ENCODE assay signal across 21 cellular contexts in the genomic region with DNA sequence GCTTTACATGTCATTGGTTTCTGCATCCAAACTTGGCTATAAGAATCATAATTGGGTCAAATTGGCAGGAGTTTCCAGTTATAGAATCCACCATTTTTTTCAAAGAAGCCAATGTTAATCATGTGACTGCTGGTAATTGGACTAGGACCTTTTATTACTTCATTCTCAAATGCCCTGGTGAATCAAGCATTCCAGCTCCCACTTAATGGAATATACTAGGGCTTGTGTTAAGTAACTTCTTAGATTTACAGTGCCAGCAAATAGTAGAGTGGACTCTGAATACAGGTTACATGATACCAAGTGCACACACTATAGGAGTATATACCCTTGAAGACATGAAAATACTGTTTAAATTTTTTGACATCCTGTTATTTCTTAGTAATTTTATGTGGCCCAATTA.
"Had no signal": no experiment of that assay in that cellular context is flagged by ENCODE, and none has a peak within 500 bp of the region (broad histone marks: within the 10 kb centered on the region; RNA-seq: fewer than 3 reads in every experiment).

No MANE protein-coding gene starts in this region.

- H3K36me3 ChIP-seq: heart left ventricle, ovary, transverse colon, vagina had no signal

- ATAC-seq: esophagus mucosa; heart left ventricle; left cardiac atrium; stimulated activated naive B cell treated with anti-CD40 and anti-IgM and Interleukin-4, amounts not matched to agents 10 μg/mL and 1 μg/mL and 100 μg/mL, for 72 hours; WTC11 had no signal

- H3K27ac ChIP-seq: heart left ventricle, ovary, transverse colon, vagina had no signal

- DNase-seq: activated CD4-positive, alpha-beta memory T cell treated with anti-CD3 and anti-CD28 coated beads, Interleukin-2, amount 10 ng/mL, durations not matched to agents 7 days and 5 days; activated CD4-positive, alpha-beta T cell treated with anti-CD3 and anti-CD28 coated beads for 4 hours; activated effector memory CD4-positive, alpha-beta T cell treated with Interleukin-2 at 50 U/mL for 16 hours; activated naive CD4-positive, alpha-beta T cell treated with anti-CD3 and anti-CD28 coated beads, Interleukin-2, amount 50 U/mL, for 16 hours; activated T-cell treated with anti-CD3 and anti-CD28 coated beads, Interleukin-2, amount 50 U/mL, for 24 hours; foreskin melanocyte; heart left ventricle; immature natural killer cell; left cardiac atrium; midbrain; ovary; stimulated activated CD4-positive, alpha-beta T cell treated with anti-CD3 and anti-CD28 coated beads, Interleukin-2, amount 100 ng/mL, for 48 hours; stimulated activated naive B cell treated with anti-CD40 and anti-IgM and Interleukin-4, amounts not matched to agents 10 μg/mL and 1 μg/mL and 100 μg/mL, for 72 hours; substantia nigra; T-helper 2 cell; transverse colon had no signal

- H3K27me3 ChIP-seq: heart left ventricle, ovary, transverse colon, vagina had no signal

- H3K4me1 ChIP-seq: vagina had no signal

- H3K4me3 ChIP-seq: heart left ventricle, lung, ovary, transverse colon, vagina had no signal

- FAIRE-seq: endometrium had no signal

- H3K9me3 ChIP-seq: heart left ventricle, ovary, transverse colon, vagina had no signal
